13 cellular contexts compared by ENCODE assay signal in genomic region chr12:102694913-102695312, GRCh38.
DNase-seq lines count a peak whose midpoint lies in the region; ATAC-seq and TF ChIP-seq lines count a peak whose summit lies in the region.
"Had no signal": no experiment of that assay in that cellular context is flagged by ENCODE, and none has a peak within 500 bp of the region (broad histone marks: within the 10 kb centered on the region; RNA-seq: fewer than 3 reads in every experiment).

No MANE protein-coding gene starts in this region.

- no peak overlapping the region for H3K14ac ChIP-seq in IMR-90 (replicated peaks; ENCODE audit: low read depth, low read length)

- no peak overlapping the region for H3K56ac ChIP-seq in IMR-90 (ENCODE audit: extremely low read depth, insufficient read depth, low read length)

- no peak overlapping the region for H4K91ac ChIP-seq in IMR-90 (ENCODE audit: insufficient read depth, low read depth, low read length)

- no peak overlapping the region for H3K9ac ChIP-seq in IMR-90 (ENCODE audit: low read depth, low read length)

- H3K4me3 ChIP-seq in IMR-90 (ENCODE audit: insufficient read depth, low read depth, low read length): no peak overlapping the region
- no peak overlapping the region for H3K4me3 ChIP-seq in thyroid gland (replicated peaks in 1 of 3)

- H3K18ac ChIP-seq in IMR-90 (ENCODE audit: low read depth, low read length): no peak overlapping the region

- H4K5ac ChIP-seq in IMR-90 (ENCODE audit: low read depth, low read length): no peak overlapping the region

- H2AK5ac ChIP-seq in IMR-90 (ENCODE audit: low read depth, low read length): no peak overlapping the region

- H2BK120ac ChIP-seq in IMR-90 (ENCODE audit: low read depth, low read length): no peak overlapping the region

- TF ChIP-seq CTCF in C4-2B (conservative IDR thresholded peaks at IDR 0.05) (no peak), IMR-90 (conservative IDR thresholded peaks at IDR 0.05; ENCODE audit: low read depth, low read length) (no peak), thyroid gland (IDR thresholded peaks at IDR 0.05) (no peak)

- H3K27ac ChIP-seq in C4-2B (peak overlapping the region; percentile 45), IMR-90 (ENCODE audit: insufficient read depth, low read length) (no peak overlapping the region), thyroid gland (no peak overlapping the region)
- H3K27ac ChIP-seq: HL-60 had no signal

- no peak overlapping the region for H2BK20ac ChIP-seq in IMR-90 (ENCODE audit: low read depth, low read length)

- POLR2A ChIA-PET in IMR-90 (lab: Charles Lee; ENCODE audit: unreplicated experiment): no interaction called here

- H4K8ac ChIP-seq in IMR-90 (ENCODE audit: low read depth in 2 of 2, low read length in 2 of 2): no peak overlapping the region

- WGBS in IMR-90 (ENCODE audit: extremely low coverage in 2 of 2, insufficient read length in 1 of 2), 2 experiments: no CpG with 5 or more reads among the region's 1 CpG
- 40 to 43% methylated on average over 1 of the region's 1 CpG for WGBS in thyroid gland, 2 donors

- H2AFZ ChIP-seq in IMR-90 (replicated peaks; ENCODE audit: low read length, poor library complexity): no peak overlapping the region

- no peaks in the 10 kb centered on the region for H3K9me1 ChIP-seq in IMR-90 (ENCODE audit: insufficient read depth, low read length)

- dilution Hi-C loops in IMR-90 (cut with HindIII; ENCODE audit: low sequenced_read_pairs, unreplicated experiment): no loop called here

- in situ Hi-C loops in IMR-90 (cut with MboI; ENCODE audit: low sequenced_read_pairs): no loop called here

- H3K9me3 ChIP-seq in IMR-90 (ENCODE audit: control insufficient read depth, insufficient read depth, low read length): no peaks in the 10 kb centered on the region
- no peaks in the 10 kb centered on the region for H3K9me3 ChIP-seq in thyroid gland
- H3K9me3 ChIP-seq: BE2C had no signal

- CTCF ChIA-PET in IMR-90 (lab: Yijun Ruan, JAX): no interaction called here

- BruUV-seq in IMR-90 (replicated peaks; lab: Mats Ljungman, UMichigan): no TSS peak

- no peak overlapping the region for H3K23ac ChIP-seq in IMR-90 (ENCODE audit: low read depth, low read length)

- H3K79me1 ChIP-seq in IMR-90 (ENCODE audit: low read depth in 1 of 2, low read length in 2 of 2): no peaks in the 10 kb centered on the region

- no peak overlapping the region for H2BK15ac ChIP-seq in IMR-90 (ENCODE audit: low read depth, low read length)

- TF ChIP-seq POLR2A in IMR-90 (IDR thresholded peaks at IDR 0.05; ENCODE audit: low read depth, low read length): no peak
- no peak for TF ChIP-seq POLR2A in thyroid gland (IDR thresholded peaks at IDR 0.05)

- ATAC-seq in IMR-90 (ENCODE audit: low read depth) (no peak), GM18511 (IDR thresholded peaks at IDR 0.05; ENCODE audit: unreplicated experiment) (no peak)
- ATAC-seq: CD8-positive, alpha-beta T cell had no signal

- no peaks in the 10 kb centered on the region for H3K27me3 ChIP-seq in IMR-90 (ENCODE audit: control insufficient read depth, insufficient read depth, low read length)
- no peaks in the 10 kb centered on the region for H3K27me3 ChIP-seq in thyroid gland
- H3K27me3 ChIP-seq: BE2C had no signal

- H3K4me1 ChIP-seq in IMR-90 (ENCODE audit: control insufficient read depth, insufficient read depth, low read length): no peaks in the 10 kb centered on the region
- peaks cover 27 to 30% of the 10 kb centered on the region in 2 donors for H3K4me1 ChIP-seq in thyroid gland
- H3K4me1 ChIP-seq: BE2C had no signal

- no peak for TF ChIP-seq RAD21 in IMR-90 (IDR thresholded peaks at IDR 0.05; ENCODE audit: low read length)

- H2AK9ac ChIP-seq in IMR-90 (replicated peaks; ENCODE audit: low read depth, low read length, poor library complexity): no peak overlapping the region

- H3K4ac ChIP-seq in IMR-90 (ENCODE audit: low read depth, low read length): no peak overlapping the region

- H2BK5ac ChIP-seq in IMR-90 (ENCODE audit: low read depth, low read length, poor library complexity, severe bottlenecking): no peak overlapping the region

- H3K36me3 ChIP-seq in IMR-90 (ENCODE audit: control insufficient read depth, insufficient read depth, low read length) (no peaks in the 10 kb centered on the region), thyroid gland (no peaks in the 10 kb centered on the region)
- H3K36me3 ChIP-seq: BE2C had no signal

- DNase-seq in IMR-90 (no peak), islet precursor cell (peak; percentile 49), thyroid gland (peak; percentile 21 to 50), retina (no peak), cardiac septum (ENCODE audit: low spot score) (no peak)
- DNase-seq: BE2C; CD8-positive, alpha-beta T cell; DMS53; HCEC 1CT; KG1 had no signal

- intact Hi-C loops in IMR-90 (cut with micrococcal nuclease) (no loop called here), thyroid gland (cut with DNase I) (no loop called here), cardiac septum (cut with DNase I) (no loop called here)

- H4K20me1 ChIP-seq in IMR-90 (ENCODE audit: insufficient read depth, low read length): no peaks in the 10 kb centered on the region

- H3K4me2 ChIP-seq in IMR-90 (ENCODE audit: low read depth, low read length): no peak overlapping the region

TF ChIP-seq in IMR-90, 13 proteins besides CTCF, POLR2A, EP300 and RAD21:
- TF ChIP-seq, protein P1, sequence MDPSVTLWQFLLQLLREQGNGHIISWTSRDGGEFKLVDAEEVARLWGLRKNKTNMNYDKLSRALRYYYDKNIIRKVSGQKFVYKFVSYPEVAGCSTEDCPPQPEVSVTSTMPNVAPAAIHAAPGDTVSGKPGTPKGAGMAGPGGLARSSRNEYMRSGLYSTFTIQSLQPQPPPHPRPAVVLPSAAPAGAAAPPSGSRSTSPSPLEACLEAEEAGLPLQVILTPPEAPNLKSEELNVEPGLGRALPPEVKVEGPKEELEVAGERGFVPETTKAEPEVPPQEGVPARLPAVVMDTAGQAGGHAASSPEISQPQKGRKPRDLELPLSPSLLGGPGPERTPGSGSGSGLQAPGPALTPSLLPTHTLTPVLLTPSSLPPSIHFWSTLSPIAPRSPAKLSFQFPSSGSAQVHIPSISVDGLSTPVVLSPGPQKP (IDR thresholded peaks at IDR 0.05; ENCODE audit: borderline replicate concordance, low read depth, low read length): no peak
- TF ChIP-seq RCOR1 (IDR thresholded peaks at IDR 0.05; ENCODE audit: insufficient replicate concordance, low read length) (no peak), MAFK (IDR thresholded peaks at IDR 0.05; ENCODE audit: low read depth, low read length) (peak; percentile 32; the same call in 1 of the 2 replicates), CEBPB (IDR thresholded peaks at IDR 0.05; ENCODE audit: low read depth, low read length) (no peak), FOS (IDR thresholded peaks at IDR 0.05; ENCODE audit: low read depth, low read length) (no peak)
TF ChIP-seq in IMR-90: peak in this region for 1.

Comparison
In these comparisons a context has a peak if more than half of its experiments do, and no peak if none do; other contexts are left out.
1. DNase-seq: peak in islet precursor cell (single experiment) and thyroid gland (2 of 2); none in IMR-90 (single experiment), retina (single experiment) and cardiac septum (single experiment).